ENCODE assay signal across 19 cellular contexts in the genomic region with DNA sequence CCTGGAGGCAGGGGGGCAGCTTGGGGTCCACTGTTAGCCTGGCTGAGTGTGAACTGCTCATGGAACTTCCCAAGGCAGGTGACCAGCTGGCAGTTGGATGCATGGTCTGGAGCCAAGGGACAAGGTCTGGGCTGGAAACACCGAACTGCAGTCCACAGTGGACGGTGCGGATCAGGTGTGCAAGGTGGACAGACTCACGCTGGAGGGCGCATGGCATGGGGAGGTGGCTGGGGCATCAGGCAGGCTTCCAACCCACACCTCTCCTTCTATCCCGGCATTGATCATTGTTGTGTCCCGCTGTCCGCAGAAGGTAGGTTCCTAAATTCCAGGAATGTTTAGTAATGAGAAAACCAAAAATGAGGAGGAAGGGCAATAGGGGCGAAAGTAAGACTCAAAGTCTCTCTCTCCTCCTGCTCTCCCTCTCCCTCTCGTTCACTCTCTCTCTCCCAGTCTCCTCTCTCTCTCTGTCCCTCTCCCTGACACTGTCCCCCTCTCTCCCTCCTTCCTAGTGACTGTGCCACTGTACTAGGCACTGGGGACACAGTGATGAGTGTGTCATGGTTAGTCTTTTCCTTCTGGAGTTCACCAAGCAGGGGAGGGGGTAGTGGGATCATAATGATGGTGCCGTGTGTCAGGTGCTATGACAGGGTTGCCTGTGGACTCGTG. TPM values are rescaled to one million over a fixed set of nuclear protein-coding genes. Genes with fewer than 3 reads are reported as not detected.
DNase-seq lines count a peak whose midpoint lies in the region; ATAC-seq and TF ChIP-seq lines count a peak whose summit lies in the region.
"Had no signal": no experiment of that assay in that cellular context is flagged by ENCODE, and none has a peak within 500 bp of the region (broad histone marks: within the 10 kb centered on the region; RNA-seq: fewer than 3 reads in every experiment).

No MANE protein-coding gene starts in this region.

- peak overlapping the region; percentile 51; the same call in 1 of the 2 replicates for H3K4me2 ChIP-seq in BLaER1
- H3K4me2 ChIP-seq: SK-N-SH had no signal

- DNase-seq in adipocyte (ENCODE audit: low read depth) (no peak), gastrocnemius medialis (no peak), middle frontal gyrus (ENCODE audit: extremely low spot score, low spot score) (no peak), dedifferentiated amniotic fluid mesenchymal stem cell (ENCODE audit: extremely low spot score) (no peak), A673 (ENCODE audit: low spot score) (no peak)
- DNase-seq: Caco-2; CD4-positive, alpha-beta T cell; GDM1; KG1; NCI-H1694 treated with DMSO at 0.1 percent for 48 hours; NCI-H510A; NCI-H748 treated with DMSO at 0.1 percent for 48 hours; NK-92 treated with Interleukin-12 subunit alpha and Interleukin-12 subunit beta, amount 100 ng/mL, for 24 hours; SHP77; SK-N-SH had no signal

- no peaks in the 10 kb centered on the region for H4K20me1 ChIP-seq in BLaER1

- no peak overlapping the region for H3K9ac ChIP-seq in BLaER1
- peak overlapping the region; percentile 72 for H3K9ac ChIP-seq in adipocyte (ENCODE audit: low read length)
- H3K9ac ChIP-seq in liver (ENCODE audit: low read depth in 1 of 2, low read length in 2 of 2): peak overlapping the region; percentile 42 to 61
- H3K9ac ChIP-seq: SK-N-SH had no signal

- peak; percentile 66 to 69 for TF ChIP-seq RAD21 in liver (IDR thresholded peaks at IDR 0.05)

- 44% methylated on average over 12 of the region's 12 CpGs for WGBS in liver

- TF ChIP-seq POLR2A in gastrocnemius medialis (IDR thresholded peaks at IDR 0.05): no peak

- CTCF ChIA-PET in A673 (lab: Charles Lee): no interaction called here

- in situ Hi-C loops in gastrocnemius medialis (cut with MboI; ENCODE audit: low sequenced_read_pairs in 4 of 4): no loop called here

- intact Hi-C loops in gastrocnemius medialis (cut with DNase I; ENCODE audit: low total_unique reads): no loop called here
- intact Hi-C loops in A673 (cut with micrococcal nuclease; ENCODE audit: unreplicated experiment): no loop called here

- no TSS peak for BruUV-seq in A673 (replicated peaks; lab: Mats Ljungman, UMichigan)

- peaks cover 35% of the 10 kb centered on the region for H3K4me1 ChIP-seq in BLaER1
- peaks cover 43% of the 10 kb centered on the region for H3K4me1 ChIP-seq in adipocyte (ENCODE audit: control insufficient read depth, insufficient read depth, low read length)
- H3K4me1 ChIP-seq in liver (ENCODE audit: control insufficient read depth in 4 of 4, insufficient read depth in 4 of 4, low read length in 3 of 4): peaks cover 2 to 21% (median 15%) of the 10 kb centered on the region in 4 donors
- H3K4me1 ChIP-seq in gastrocnemius medialis: peaks cover 1 to 7% of the 10 kb centered on the region in 2 donors
- H3K4me1 ChIP-seq in A673 (ENCODE audit: insufficient read depth, low read length, poor library complexity, severe bottlenecking): no peaks in the 10 kb centered on the region

- H3K27ac ChIP-seq in BLaER1: no peak overlapping the region
- peak overlapping the region; percentile 88 to 92 for H3K27ac ChIP-seq in liver (ENCODE audit: low read depth in 1 of 2, low read length in 2 of 2)
- H3K27ac ChIP-seq in gastrocnemius medialis: peak overlapping the region in 3 of 4 donors; percentile 26 to 41 (median 33)
- H3K27ac ChIP-seq in A673 (ENCODE audit: low read depth, low read length, poor library complexity, severe bottlenecking): no peak overlapping the region

- POLR2A ChIA-PET in A673 (lab: Charles Lee; ENCODE audit: low non-redundant PET): no interaction called here

- no peaks in the 10 kb centered on the region for H3K9me3 ChIP-seq in BLaER1
- no peaks in the 10 kb centered on the region for H3K9me3 ChIP-seq in adipocyte (ENCODE audit: control insufficient read depth, low read length)
- H3K9me3 ChIP-seq in liver (ENCODE audit: control insufficient read depth in 4 of 4, low read length in 3 of 4): no peaks in the 10 kb centered on the region
- H3K9me3 ChIP-seq in gastrocnemius medialis: no peaks in the 10 kb centered on the region
- no peaks in the 10 kb centered on the region for H3K9me3 ChIP-seq in A673 (ENCODE audit: low read depth, low read length, poor library complexity, severe bottlenecking)
- H3K9me3 ChIP-seq: Caco-2, HAP-1, SK-N-SH had no signal

- H3K36me3 ChIP-seq in BLaER1 (no peaks in the 10 kb centered on the region), adipocyte (ENCODE audit: control insufficient read depth, insufficient read depth, low read length, severe bottlenecking) (no peaks in the 10 kb centered on the region), liver (ENCODE audit: control insufficient read depth in 4 of 4, insufficient read depth in 3 of 4, low read depth in 1 of 4, low read length in 3 of 4) (no peaks in the 10 kb centered on the region), gastrocnemius medialis (no peaks in the 10 kb centered on the region), A673 (ENCODE audit: insufficient read depth, low read length, poor library complexity, severe bottlenecking) (no peaks in the 10 kb centered on the region)
- H3K36me3 ChIP-seq: HAP-1 had no signal

- ATAC-seq in gastrocnemius medialis: peak in 1 of 2 donors; percentile 15

- no peak for TF ChIP-seq CTCF in liver (IDR thresholded peaks at IDR 0.05; ENCODE audit: low read depth, low read length, missing input control)
- TF ChIP-seq CTCF in gastrocnemius medialis (IDR thresholded peaks at IDR 0.05 in 4 of 5, conservative IDR thresholded peaks at IDR 0.05 in 1 of 5): no peak
- TF ChIP-seq CTCF in A673 (conservative IDR thresholded peaks at IDR 0.05; ENCODE audit: low read depth, low read length): no peak

- H3K4me3 ChIP-seq in BLaER1 (no peak overlapping the region), adipocyte (ENCODE audit: low read length) (peak overlapping the region; percentile 51), liver (ENCODE audit: low read depth in 1 of 3, low read length in 3 of 3) (peak overlapping the region; percentile 33 to 39 (median 36)), gastrocnemius medialis (no peak overlapping the region), A673 (ENCODE audit: low read depth, low read length, poor library complexity, severe bottlenecking) (no peak overlapping the region)
- H3K4me3 ChIP-seq: HAP-1 had no signal

- no peaks in the 10 kb centered on the region for H3K27me3 ChIP-seq in BLaER1
- no peaks in the 10 kb centered on the region for H3K27me3 ChIP-seq in adipocyte (replicated peaks; ENCODE audit: control insufficient read depth, insufficient read depth, low read length)
- no peaks in the 10 kb centered on the region for H3K27me3 ChIP-seq in liver (ENCODE audit: control insufficient read depth in 4 of 4, insufficient read depth in 4 of 4, low read length in 3 of 4)
- no peaks in the 10 kb centered on the region for H3K27me3 ChIP-seq in gastrocnemius medialis
- H3K27me3 ChIP-seq in A673 (replicated peaks; ENCODE audit: insufficient read depth, low read depth, low read length, poor library complexity): peaks cover 4% of the 10 kb centered on the region

TF ChIP-seq in liver, 16 proteins besides CTCF, POLR2A, EP300 and RAD21:
- TF ChIP-seq TAF1 (conservative IDR thresholded peaks at IDR 0.05) (peak; percentile 36), HNF4A (conservative IDR thresholded peaks at IDR 0.05) (peak; percentile 95 to 96), MAX (IDR thresholded peaks at IDR 0.05) (peak; percentile 83), FOXA2 (IDR thresholded peaks at IDR 0.05) (peak; percentile 36), SP1 (IDR thresholded peaks at IDR 0.05) (peak; percentile 80), RXRA (IDR thresholded peaks at IDR 0.05) (peak; percentile 58 to 83), FOXA1 (IDR thresholded peaks at IDR 0.05) (no peak), HNF4G (IDR thresholded peaks at IDR 0.05) (peak; percentile 84), GABPA (IDR thresholded peaks at IDR 0.05 in 1 of 2, conservative IDR thresholded peaks at IDR 0.05 in 1 of 2) (no peak), YY1 (IDR thresholded peaks at IDR 0.05) (peak; percentile 63), REST (IDR thresholded peaks at IDR 0.05) (peak; percentile 89), JUND (IDR thresholded peaks at IDR 0.05) (peak in 1 of 2 donors; percentile 26)
- TF ChIP-seq, protein P1, sequence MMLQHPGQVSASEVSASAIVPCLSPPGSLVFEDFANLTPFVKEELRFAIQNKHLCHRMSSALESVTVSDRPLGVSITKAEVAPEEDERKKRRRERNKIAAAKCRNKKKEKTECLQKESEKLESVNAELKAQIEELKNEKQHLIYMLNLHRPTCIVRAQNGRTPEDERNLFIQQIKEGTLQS (IDR thresholded peaks at IDR 0.05): no peak
TF ChIP-seq in liver: peak in this region for 10.

RNA-seq across cellular contexts. Expression of gene LPIN1, which starts 30.3 kb away (rescaled TPM):
- total RNA-seq in liver (10 to 100 TPM; 10.1 to 27.4 TPM), gastrocnemius medialis (100 to 1,000 TPM; 292 to 606 (median 472) TPM), A673 (2021) (35.2 and 38.5 TPM in 2 replicates)
- polyA plus RNA-seq in liver: 10 to 100 TPM; 12.3 to 14.6 TPM

RNA-seq across cellular contexts. Expression of gene NTSR2, which starts 46.1 kb away (rescaled TPM):
- total RNA-seq in liver: not detected
- polyA plus RNA-seq in liver: not detected
- total RNA-seq in gastrocnemius medialis: under 1 TPM in 2 of 4 donors, not detected in 2; 0.62 to 0.85 TPM
- total RNA-seq in A673 (2021): not detected in 2 replicates
- total RNA-seq: Caco-2; CD4-positive, alpha-beta T cell; OCI-LY7 had no signal
- polyA plus RNA-seq: SK-N-SH had no signal

Comparison
In these comparisons a context has a peak if more than half of its experiments do, and no peak if none do; other contexts are left out.
1. H3K27ac ChIP-seq: peak in liver (2 of 2) and gastrocnemius medialis (3 of 4); none in BLaER1 (single experiment) and A673 (single experiment).
2. H3K4me3 ChIP-seq: peak in adipocyte (single experiment) and liver (3 of 3); none in BLaER1 (single experiment), gastrocnemius medialis (0 of 4) and A673 (single experiment).